Comparison of ENCODE assay signal across 16 cellular contexts in the genomic region with DNA sequence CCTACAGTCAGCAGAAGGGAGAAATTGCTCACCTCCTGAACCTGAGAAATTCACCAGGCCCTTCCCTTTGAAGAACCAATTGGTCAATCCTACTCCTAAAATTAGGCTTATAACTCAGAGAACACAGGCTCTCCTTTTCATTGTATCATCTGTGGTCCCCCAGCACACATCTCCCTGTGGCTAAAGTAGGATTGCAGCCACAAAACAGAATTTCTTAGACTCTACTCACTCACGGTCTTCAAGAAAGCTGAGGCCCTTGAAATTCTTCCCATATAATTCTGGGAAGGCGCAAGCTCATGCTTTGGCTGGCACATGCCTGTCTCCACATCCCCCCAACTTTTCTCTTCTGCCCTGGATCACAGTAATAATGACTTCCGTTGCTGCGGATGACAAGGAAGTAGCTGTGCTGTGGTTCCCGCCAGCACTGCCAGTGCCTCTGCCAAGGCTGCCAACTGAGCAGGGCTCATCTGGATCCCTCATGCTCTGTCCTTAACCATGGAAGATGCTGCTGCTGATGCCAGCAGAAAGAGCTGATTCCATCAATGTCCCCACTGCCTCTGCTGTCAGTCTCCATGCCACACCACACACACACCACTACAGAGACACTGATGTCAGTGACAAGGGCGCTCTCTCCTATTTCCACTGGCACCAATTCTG.
"Had no signal": no experiment of that assay in that cellular context is flagged by ENCODE, and none has a peak within 500 bp of the region (broad histone marks: within the 10 kb centered on the region; RNA-seq: fewer than 3 reads in every experiment).

No MANE protein-coding gene starts in this region.

- ATAC-seq: right lobe of liver; stimulated activated memory B cell treated with anti-CD40 and anti-IgM and Interleukin-4, amounts not matched to agents 10 μg/mL and 1 μg/mL and 100 μg/mL, for 72 hours; T-helper 17 cell had no signal

- H3K27ac ChIP-seq: epithelial cell of prostate, ovary, right lobe of liver, transverse colon had no signal

- H3K9me3 ChIP-seq: ovary, right lobe of liver, transverse colon had no signal

- H3K4me1 ChIP-seq: right lobe of liver, transverse colon had no signal

- H3K4me3 ChIP-seq: ovary, right lobe of liver, transverse colon had no signal

- DNase-seq: activated CD4-positive, alpha-beta memory T cell treated with anti-CD3 and anti-CD28 coated beads, Interleukin-2, amount 10 ng/mL, durations not matched to agents 7 days and 5 days; activated CD4-positive, alpha-beta T cell treated with anti-CD3 and anti-CD28 coated beads for 4 hours; activated naive CD4-positive, alpha-beta T cell treated with anti-CD3 and anti-CD28 coated beads, Interleukin-2, amount 10 ng/mL, durations not matched to agents 7 days and 5 days; activated T-cell treated with anti-CD3 and anti-CD28 coated beads, Interleukin-2, amount 50 U/mL, for 24 hours; dermis blood vessel endothelial cell; hippocampal formation; kidney; left ventricle myocardium superior; mesendoderm; nephron progenitor cell; ovary; right lobe of liver; T-helper 17 cell; transverse colon had no signal

- H3K27me3 ChIP-seq: ovary, right lobe of liver, transverse colon had no signal

- H3K36me3 ChIP-seq: ovary, right lobe of liver, transverse colon had no signal
